In the genomic region with DNA sequence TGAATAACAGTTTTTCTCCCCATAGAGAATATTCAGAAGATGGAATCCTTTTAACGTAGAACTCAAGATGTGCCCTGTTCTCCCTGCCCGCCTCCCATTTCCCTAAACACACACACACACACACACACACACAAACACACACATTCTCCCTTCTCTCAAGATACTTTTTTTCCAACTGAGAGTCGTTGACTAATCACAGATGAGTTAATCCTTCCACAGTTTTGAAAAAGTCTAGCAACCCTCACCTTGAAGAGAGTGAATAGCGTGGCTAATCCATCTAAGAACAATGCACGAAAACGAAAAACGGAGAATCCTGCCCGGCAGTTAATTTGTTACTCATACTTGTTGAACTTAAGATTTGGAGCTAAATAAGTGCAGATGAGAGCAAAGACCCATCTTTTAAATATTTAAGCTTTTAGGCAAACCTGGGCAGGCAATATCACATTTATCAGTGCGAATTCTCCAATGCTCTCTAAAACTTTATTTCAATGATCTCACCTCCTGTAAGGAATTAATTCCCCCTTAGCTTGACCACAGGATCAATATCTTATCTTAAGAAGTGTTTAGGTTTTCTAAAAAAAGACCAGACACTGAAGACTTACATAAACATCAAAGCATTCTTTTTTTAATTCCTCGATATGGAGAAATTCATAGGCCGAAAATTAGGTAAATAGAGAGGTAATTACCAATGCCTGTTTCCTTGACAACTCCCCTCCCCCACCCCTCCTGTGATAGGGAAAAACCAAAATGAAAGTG, we compare ENCODE assay signal across 8 cellular contexts. TPM values are rescaled to one million over a fixed set of nuclear protein-coding genes. Genes with fewer than 3 reads are reported as not detected.
DNase-seq lines count a peak whose midpoint lies in the region; ATAC-seq and TF ChIP-seq lines count a peak whose summit lies in the region.

No MANE protein-coding gene starts in this region.

- H3K27ac ChIP-seq in Karpas-422 (ENCODE audit: low read length), result no peak overlapping the region
- H3K27ac ChIP-seq in substantia nigra (ENCODE audit: low read depth, low read length, poor library complexity, severe bottlenecking), result peak overlapping the region; percentile 82

- POLR2A ChIA-PET in Caco-2 (lab: Charles Lee), result interaction anchor here (0.7 kb wide), 1 partner anchor 82 kb away, joined by 4 read pairs; no protein-coding TSS in a partner anchor

- H3K27ac Mint-ChIP-seq in Caco-2 (ENCODE audit: unreplicated experiment), result peak overlapping the region; percentile 91

- H3K4me1 ChIP-seq in Caco-2, result peaks cover 8% of the 10 kb centered on the region
- H3K4me1 ChIP-seq in Karpas-422 (ENCODE audit: low read length), result peaks cover 11% of the 10 kb centered on the region

- no peaks in the 10 kb centered on the region for H3K27me3 Mint-ChIP-seq in Caco-2 (ENCODE audit: insufficient read depth, unreplicated experiment)

- ATAC-seq in GM18907 (IDR thresholded peaks at IDR 0.05; ENCODE audit: unreplicated experiment) (no peak), HG03432 (IDR thresholded peaks at IDR 0.05; ENCODE audit: unreplicated experiment) (no peak)

- BruUV-seq in Caco-2 (replicated peaks; lab: Mats Ljungman, UMichigan), result TSS peak; percentile 62

- H3K4me2 ChIP-seq in Karpas-422 (ENCODE audit: low read depth, low read length, poor library complexity, severe bottlenecking), result peak overlapping the region; percentile 74

- H3K9me3 Mint-ChIP-seq in Caco-2 (ENCODE audit: unreplicated experiment), result no peaks in the 10 kb centered on the region

- H3K4me1 Mint-ChIP-seq in Caco-2 (ENCODE audit: low read depth, unreplicated experiment), result peaks cover 18% of the 10 kb centered on the region

- no peaks in the 10 kb centered on the region for H3K27me3 ChIP-seq in Caco-2 (replicated peaks; ENCODE audit: control insufficient read depth, insufficient read depth, low read length)
- H3K27me3 ChIP-seq in Karpas-422 (ENCODE audit: low read length), result no peaks in the 10 kb centered on the region

- CTCF ChIA-PET in Caco-2 (lab: Charles Lee), result interaction anchor here (1.8 kb wide), 1 partner anchor 81 kb away, joined by 5 read pairs; no protein-coding TSS in a partner anchor

- no peaks in the 10 kb centered on the region for H3K79me2 ChIP-seq in Karpas-422 (ENCODE audit: low read length)

- H3K9me3 ChIP-seq in Caco-2 (no peaks in the 10 kb centered on the region), Karpas-422 (ENCODE audit: low read length) (no peaks in the 10 kb centered on the region)

- H3K9me2 ChIP-seq in Karpas-422 (replicated peaks; ENCODE audit: insufficient read depth, low read length), result no peaks in the 10 kb centered on the region

- H3K9ac ChIP-seq in Karpas-422 (ENCODE audit: low read length), result peak overlapping the region; percentile 58

- peaks cover 10% of the 10 kb centered on the region for H3K36me3 Mint-ChIP-seq in Caco-2 (ENCODE audit: insufficient read depth, unreplicated experiment)

- no peaks in the 10 kb centered on the region for H3K36me3 ChIP-seq in Caco-2 (ENCODE audit: control insufficient read depth, insufficient read depth, low read length)
- H3K36me3 ChIP-seq in Karpas-422 (ENCODE audit: insufficient read depth, low read length), result no peaks in the 10 kb centered on the region

- H4K20me1 ChIP-seq in Karpas-422 (ENCODE audit: insufficient read depth, low read depth, low read length), result no peaks in the 10 kb centered on the region

- no peak for TF ChIP-seq CTCF in Caco-2 (IDR thresholded peaks at IDR 0.05; ENCODE audit: insufficient read depth in 1 of 2, low read depth in 1 of 2, low read length in 1 of 2, severe bottlenecking in 1 of 2, unreplicated experiment in 1 of 2)

- peak overlapping the region; percentile 95 for H3K4me3 Mint-ChIP-seq in Caco-2 (ENCODE audit: unreplicated experiment)

- intact Hi-C loops in Caco-2 (cut with micrococcal nuclease; ENCODE audit: unreplicated experiment), result loop anchor here (5.0 kb wide), 1 partner anchor 130 kb away; no protein-coding TSS in a partner anchor

- no peak overlapping the region for H2AFZ ChIP-seq in Karpas-422 (ENCODE audit: low read length)

- H3K4me3 ChIP-seq in Caco-2 (ENCODE audit: low read depth, low read length) (peak overlapping the region; percentile 45), Karpas-422 (ENCODE audit: low read length) (peak overlapping the region; percentile 63)

- DNase-seq in Caco-2, result no peak
- DNase-seq in Karpas-422, result no peak
- DNase-seq in astrocyte of the hippocampus (ENCODE audit: low read depth, low spot score), result peak; percentile 66
- DNase-seq in kidney glomerular epithelial cell (lab: John Stamatoyannopoulos, UW), result peak; percentile 38
- peak in 1 of 49 donors; percentile 28 for DNase-seq in substantia nigra (lab: John Stamatoyannopoulos, UW)
- DNase-seq in stimulated activated CD4-positive, alpha-beta T cell treated with anti-CD3 and anti-CD28 coated beads, Interleukin-4, amount 100 ng/mL, for 4 hours, result no peak

RNA-seq across cellular contexts. Expression of a gene that starts 1.1 kb away (rescaled TPM):
- 9.2 and 12.0 TPM in 2 replicates for total RNA-seq in Caco-2 (2022)
- 2.1 and 6.2 TPM in 2 replicates for total RNA-seq in Karpas-422 (2014; rRNA removed; shearing (Covaris generic); ENCODE audit: low replicate concordance)

Comparison
In these comparisons a context has a peak if more than half of its experiments do, and no peak if none do; other contexts are left out.
1. DNase-seq: peak in astrocyte of the hippocampus (single experiment) and kidney glomerular epithelial cell (single experiment); none in Caco-2 (0 of 2), Karpas-422 (single experiment) and stimulated activated CD4-positive, alpha-beta T cell treated with anti-CD3 and anti-CD28 coated beads, Interleukin-4, amount 100 ng/mL, for 4 hours (0 of 2).